29 cellular contexts compared by ENCODE assay signal in genomic region chr7:41925946-41926345, GRCh38.
"Had no signal": no experiment of that assay in that cellular context is flagged by ENCODE, and none has a peak within 500 bp of the region (broad histone marks: within the 10 kb centered on the region; RNA-seq: fewer than 3 reads in every experiment).

No MANE protein-coding gene starts in this region.

- H3K4me2 ChIP-seq: smooth muscle cell had no signal

- H3K9ac ChIP-seq: parathyroid adenoma had no signal

- DNase-seq: activated CD4-positive, alpha-beta T cell treated with anti-CD3 and anti-CD28 coated beads for 1 hour; activated CD8-positive, alpha-beta memory T cell treated with anti-CD3 and anti-CD28 coated beads for 24 hours; activated CD8-positive, alpha-beta memory T cell treated with anti-CD3 and anti-CD28 coated beads, Interleukin-2, amount 50 U/mL, for 4 hours; activated naive CD4-positive, alpha-beta T cell; activated T-cell treated with anti-CD3 and anti-CD28 coated beads, Interleukin-2, amount 50 U/mL, for 24 hours; adrenal gland; heart right ventricle; islet precursor cell; natural killer cell; sigmoid colon; stimulated activated CD4-positive, alpha-beta T cell treated with anti-CD3 and anti-CD28 coated beads, Interleukin-15, amount 100 ng/mL, for 24 hours; stomach; testis; trophoblast cell had no signal

- H3K79me2 ChIP-seq: parathyroid adenoma had no signal

- H3K4me3 Mint-ChIP-seq: activated naive CD8-positive, alpha-beta T cell; activated T-cell treated with anti-CD3 and anti-CD28 coated beads, Interleukin-2, amount 50 U/mL, for 24 hours; mesothelial cell of epicardium; natural killer cell; stimulated activated memory B cell treated with anti-CD40 and anti-IgM and Interleukin-4, amounts not matched to agents 10 μg/mL and 1 μg/mL and 100 μg/mL, for 72 hours; T-helper 2 cell treated with Interferon-gamma antibody and Interleukin-4, amounts not matched to agents 5 μg/mL and 100 μg/mL, for 36 hours had no signal

- FAIRE-seq: TTC549 had no signal

- H3K27me3 Mint-ChIP-seq: stimulated activated memory B cell treated with anti-CD40 and anti-IgM and Interleukin-4, amounts not matched to agents 10 μg/mL and 1 μg/mL and 100 μg/mL, for 72 hours had no signal

- H3K27ac ChIP-seq: adrenal gland, ascending aorta, coronary artery, esophagus muscularis mucosa, heart right ventricle, neutrophil, parathyroid adenoma, sigmoid colon, stomach, testis, vagina had no signal

- H3K36me3 ChIP-seq: adrenal gland, ascending aorta, esophagus muscularis mucosa, heart right ventricle, neutrophil, sigmoid colon, stomach, vagina had no signal

- H3K36me3 Mint-ChIP-seq: activated naive CD8-positive, alpha-beta T cell; mesothelial cell of epicardium; natural killer cell; stimulated activated memory B cell treated with anti-CD40 and anti-IgM and Interleukin-4, amounts not matched to agents 10 μg/mL and 1 μg/mL and 100 μg/mL, for 72 hours had no signal

- H3K4me3 ChIP-seq: adrenal gland, ascending aorta, coronary artery, esophagus muscularis mucosa, heart right ventricle, lung, sigmoid colon, smooth muscle cell, stomach, testis, vagina had no signal

- H3K4me1 ChIP-seq: adrenal gland, ascending aorta, parathyroid adenoma, testis had no signal

- ATAC-seq: heart right ventricle; left lobe of liver; natural killer cell; stimulated activated memory B cell treated with anti-CD40 and anti-IgM and Interleukin-4, amounts not matched to agents 10 μg/mL and 1 μg/mL and 100 μg/mL, for 72 hours had no signal

- H3K27ac Mint-ChIP-seq: activated naive CD8-positive, alpha-beta T cell; activated T-cell treated with anti-CD3 and anti-CD28 coated beads, Interleukin-2, amount 50 U/mL, for 24 hours; activated T-helper 2 cell treated with anti-CD3 and anti-CD28 coated beads, Interferon-gamma antibody, Interleukin-2, Interleukin-4, amounts not matched to agents 10 μg/mL and 5 μg/mL and 100 μg/mL, durations not matched to agents 14 hours and 24 hours and 36 hours; mesothelial cell of epicardium; natural killer cell; stimulated activated memory B cell treated with anti-CD40 and anti-IgM and Interleukin-4, amounts not matched to agents 10 μg/mL and 1 μg/mL and 100 μg/mL, for 72 hours; T-helper 2 cell treated with Interferon-gamma antibody and Interleukin-4, amounts not matched to agents 5 μg/mL and 100 μg/mL, for 36 hours had no signal

- H2AFZ ChIP-seq: parathyroid adenoma had no signal

- H3K9me3 Mint-ChIP-seq: activated T-cell treated with anti-CD3 and anti-CD28 coated beads, Interleukin-2, amount 50 U/mL, for 24 hours; activated T-helper 2 cell treated with anti-CD3 and anti-CD28 coated beads, Interferon-gamma antibody, Interleukin-2, Interleukin-4, amounts not matched to agents 10 μg/mL and 5 μg/mL and 100 μg/mL, durations not matched to agents 14 hours and 24 hours and 36 hours; mesothelial cell of epicardium; natural killer cell; T-helper 2 cell treated with Interferon-gamma antibody and Interleukin-4, amounts not matched to agents 5 μg/mL and 100 μg/mL, for 36 hours had no signal

- H3K9me3 ChIP-seq: adrenal gland, ascending aorta, esophagus muscularis mucosa, heart right ventricle, neutrophil, sigmoid colon, stomach, testis, vagina had no signal

- H3K27me3 ChIP-seq: adrenal gland, ascending aorta, esophagus muscularis mucosa, neutrophil, sigmoid colon, stomach, testis, vagina had no signal
